ENCODE assay signal across 22 cellular contexts in genomic region chr11:9772218-9772617, GRCh38.
"Had no signal": no experiment of that assay in that cellular context is flagged by ENCODE, and none has a peak within 500 bp of the region (broad histone marks: within the 10 kb centered on the region; RNA-seq: fewer than 3 reads in every experiment).

No MANE protein-coding gene starts in this region.

- H3K27me3 ChIP-seq: heart right ventricle, suprapubic skin, thyroid gland had no signal

- DNase-seq: effector memory CD4-positive, alpha-beta T cell; heart right ventricle; hypothalamus; kidney; left cardiac atrium; left ventricle myocardium superior; mesenchymal stem cell; naive thymus-derived CD4-positive, alpha-beta T cell; posterior cingulate gyrus; right cardiac atrium; stimulated activated CD4-positive, alpha-beta T cell treated with anti-CD3 and anti-CD28 coated beads, Interleukin-4, amount 100 ng/mL, for 1 hour; stimulated activated CD8-positive, alpha-beta memory T cell treated with anti-CD3 and anti-CD28 coated beads, Interleukin-4, amount 100 ng/mL, for 48 hours; stimulated activated naive CD8-positive, alpha-beta T cell treated with anti-CD3 and anti-CD28 coated beads, Interleukin-15, Interleukin-2, amounts not matched to agents 100 U/mL and 50 U/mL, for 24 hours; thyroid gland had no signal

- H3K9me3 ChIP-seq: heart right ventricle, suprapubic skin, thyroid gland had no signal

- H3K4me2 ChIP-seq: smooth muscle cell had no signal

- ATAC-seq: esophagus mucosa; heart right ventricle; left cardiac atrium; left ventricle myocardium superior; naive thymus-derived CD4-positive, alpha-beta T cell; right cardiac atrium; stimulated activated effector memory CD8-positive, alpha-beta T cell treated with anti-CD3 and anti-CD28 coated beads, Interleukin-12 subunit alpha, Interleukin-12 subunit beta, amount 100 ng/mL, for 72 hours; stimulated activated naive CD8-positive, alpha-beta T cell treated with anti-CD3 and anti-CD28 coated beads, Interleukin-15, Interleukin-2, amounts not matched to agents 100 U/mL and 50 U/mL, for 24 hours had no signal

- FAIRE-seq: endometrium, frontal cortex, kidney, urothelium cell line had no signal

- H3K36me3 ChIP-seq: thyroid gland had no signal

- H3K27ac ChIP-seq: suprapubic skin, thyroid gland had no signal

- H3K4me3 ChIP-seq: heart right ventricle, lung, smooth muscle cell, suprapubic skin, thyroid gland had no signal
